Comparison of ENCODE assay signal across 9 cellular contexts in genomic region chr17:56835259-56835575, GRCh38. TPM values are rescaled to one million over a fixed set of nuclear protein-coding genes. Genes with fewer than 3 reads are reported as not detected.
A peak's percentile ranks its signal among the peaks of the same experiment; 100 is the strongest.
DNase-seq lines count a peak whose midpoint lies in the region; ATAC-seq, FAIRE-seq and TF ChIP-seq lines count a peak whose summit lies in the region.
"Had no signal": no experiment of that assay in that cellular context is flagged by ENCODE, and none has a peak within 500 bp of the region (broad histone marks: within the 10 kb centered on the region; RNA-seq: fewer than 3 reads in every experiment).

No MANE protein-coding gene starts in this region.

- H3K9me3 Mint-ChIP-seq in activated CD4-positive, alpha-beta T cell treated with anti-CD3 and anti-CD28 coated beads, Interleukin-2, amount 10 ng/mL, durations not matched to agents 7 days and 5 days = no peaks in the 10 kb centered on the region
- H3K9me3 Mint-ChIP-seq in activated CD8-positive, alpha-beta T cell treated with anti-CD3 and anti-CD28 coated beads for 36 hours = no peaks in the 10 kb centered on the region

- H3K9me3 ChIP-seq in kidney (ENCODE audit: control insufficient read depth in 1 of 2, low read length in 2 of 2) = no peaks in the 10 kb centered on the region
- H3K9me3 ChIP-seq in thymus (ENCODE audit: control insufficient read depth) = no peaks in the 10 kb centered on the region

- H3K27me3 Mint-ChIP-seq in activated CD4-positive, alpha-beta T cell treated with anti-CD3 and anti-CD28 coated beads, Interleukin-2, amount 10 ng/mL, durations not matched to agents 7 days and 5 days = no peaks in the 10 kb centered on the region
- no peaks in the 10 kb centered on the region for H3K27me3 Mint-ChIP-seq in activated CD8-positive, alpha-beta T cell treated with anti-CD3 and anti-CD28 coated beads for 36 hours

- peaks cover 67% of the 10 kb centered on the region for H3K4me1 Mint-ChIP-seq in activated CD4-positive, alpha-beta T cell treated with anti-CD3 and anti-CD28 coated beads, Interleukin-2, amount 10 ng/mL, durations not matched to agents 7 days and 5 days
- H3K4me1 Mint-ChIP-seq in activated CD8-positive, alpha-beta T cell treated with anti-CD3 and anti-CD28 coated beads for 36 hours (ENCODE audit: low read depth) = peaks cover 59% of the 10 kb centered on the region

- no peak overlapping the region for H3K27ac ChIP-seq in kidney (ENCODE audit: low read depth in 2 of 2, low read length in 2 of 2)
- H3K27ac ChIP-seq in thymus (ENCODE audit: low read depth) = no peak overlapping the region

- H3K27me3 ChIP-seq in thymus (ENCODE audit: control insufficient read depth, insufficient read depth) = no peaks in the 10 kb centered on the region

- 85% methylated on average over 6 of the region's 6 CpGs for WGBS in thymus

- CTCF ChIA-PET in activated CD4-positive, alpha-beta T cell treated with anti-CD3 and anti-CD28 coated beads, Interleukin-2, amount 10 ng/mL, durations not matched to agents 7 days and 5 days (lab: Charles Lee) = interaction anchor here (1.3 to 4.6 kb wide), 6 partner anchors 11 to 55 kb away, joined by 3 to 18 read pairs (median 7); no protein-coding TSS in a partner anchor
- CTCF ChIA-PET in activated CD8-positive, alpha-beta T cell treated with anti-CD3 and anti-CD28 coated beads for 36 hours (lab: Charles Lee) = interaction anchor here (1.0 to 2.9 kb wide), 7 partner anchors 8 to 88 kb away, joined by 3 to 21 read pairs (median 3); partner anchors contain the start of gene TRIM25

- H3K4me3 ChIP-seq in kidney (ENCODE audit: low read length in 2 of 2) (peak overlapping the region; percentile 5 to 71), thymus (ENCODE audit: low read length) (peak overlapping the region; percentile 89)

- H3K9ac ChIP-seq in kidney (ENCODE audit: low read length in 2 of 2) = peak overlapping the region in 1 of 2 donors; percentile 0

- peak overlapping the region; percentile 93 for H3K27ac Mint-ChIP-seq in activated CD4-positive, alpha-beta T cell treated with anti-CD3 and anti-CD28 coated beads, Interleukin-2, amount 10 ng/mL, durations not matched to agents 7 days and 5 days
- H3K27ac Mint-ChIP-seq in activated CD8-positive, alpha-beta T cell treated with anti-CD3 and anti-CD28 coated beads for 36 hours = peak overlapping the region; percentile 94

- no peak for FAIRE-seq in kidney (lab: Jason Lieb, UNC)
- FAIRE-seq: G401.6 had no signal

- H3K4me3 Mint-ChIP-seq in activated CD4-positive, alpha-beta T cell treated with anti-CD3 and anti-CD28 coated beads, Interleukin-2, amount 10 ng/mL, durations not matched to agents 7 days and 5 days = peak overlapping the region; percentile 90
- H3K4me3 Mint-ChIP-seq in activated CD8-positive, alpha-beta T cell treated with anti-CD3 and anti-CD28 coated beads for 36 hours = peak overlapping the region; percentile 94

- H3K36me3 Mint-ChIP-seq in activated CD4-positive, alpha-beta T cell treated with anti-CD3 and anti-CD28 coated beads, Interleukin-2, amount 10 ng/mL, durations not matched to agents 7 days and 5 days (ENCODE audit: low read depth) = peaks cover 44% of the 10 kb centered on the region
- H3K36me3 Mint-ChIP-seq in activated CD8-positive, alpha-beta T cell treated with anti-CD3 and anti-CD28 coated beads for 36 hours (ENCODE audit: low read depth) = peaks cover 49% of the 10 kb centered on the region

- no peak for DNase-seq in activated CD4-positive, alpha-beta T cell treated with anti-CD3 and anti-CD28 coated beads, Interleukin-2, amount 10 ng/mL, durations not matched to agents 7 days and 5 days
- DNase-seq in activated CD4-positive, alpha-beta T cell treated with anti-CD3 and anti-CD28 coated beads, Interleukin-2, amount 50 U/mL, for 1 hour = no peak
- DNase-seq in activated CD8-positive, alpha-beta T cell treated with anti-CD3 and anti-CD28 coated beads for 36 hours = no peak
- DNase-seq in kidney = no peak
- DNase-seq in central memory CD4-positive, alpha-beta T cell = no peak
- no peak for DNase-seq in hippocampal formation (lab: John Stamatoyannopoulos, UW)

- no peak for ATAC-seq in activated CD8-positive, alpha-beta T cell treated with anti-CD3 and anti-CD28 coated beads for 36 hours
- ATAC-seq in GM21390 (IDR thresholded peaks at IDR 0.05; ENCODE audit: unreplicated experiment) = no peak

- intact Hi-C loops in activated CD8-positive, alpha-beta T cell treated with anti-CD3 and anti-CD28 coated beads for 36 hours (cut with micrococcal nuclease) = no loop called here
- intact Hi-C loops in kidney (cut with DNase I) = no loop called here

- H3K4me1 ChIP-seq in kidney (ENCODE audit: control insufficient read depth in 1 of 2, insufficient read depth in 1 of 2, low read depth in 1 of 2, low read length in 2 of 2) (peaks cover 4 to 12% of the 10 kb centered on the region in 2 donors), thymus (ENCODE audit: control insufficient read depth, insufficient read depth, low read length) (peaks cover 22% of the 10 kb centered on the region)

- H3K36me3 ChIP-seq in kidney (ENCODE audit: control insufficient read depth in 1 of 2, insufficient read depth in 2 of 2, low read length in 2 of 2) (no peaks in the 10 kb centered on the region), thymus (ENCODE audit: control insufficient read depth, insufficient read depth) (peaks cover 8% of the 10 kb centered on the region)

- POLR2A ChIA-PET in activated CD4-positive, alpha-beta T cell treated with anti-CD3 and anti-CD28 coated beads, Interleukin-2, amount 10 ng/mL, durations not matched to agents 7 days and 5 days (lab: Charles Lee) = no interaction called here
- POLR2A ChIA-PET in activated CD8-positive, alpha-beta T cell treated with anti-CD3 and anti-CD28 coated beads for 36 hours (lab: Charles Lee) = interaction anchor here (0.7 to 2.0 kb wide), 12 partner anchors 10 to 241 kb away, joined by 3 to 6 read pairs (median 4); partner anchors contain the start of genes COIL, NOG and TRIM25

- no peak for TF ChIP-seq CTCF in activated CD8-positive, alpha-beta T cell treated with anti-CD3 and anti-CD28 coated beads for 36 hours (IDR thresholded peaks at IDR 0.05)
- no peak for TF ChIP-seq CTCF in kidney (IDR thresholded peaks at IDR 0.05; ENCODE audit: borderline replicate concordance, extremely low read depth, insufficient read depth)

RNA-seq across cellular contexts. Expression of gene DGKE, which starts 1.3 kb away (rescaled TPM):
- total RNA-seq in activated CD4-positive, alpha-beta T cell treated with anti-CD3 and anti-CD28 coated beads, Interleukin-2, amount 10 ng/mL, durations not matched to agents 7 days and 5 days = 10 to 100 TPM; 24.6 to 25.3 TPM
- total RNA-seq in activated CD8-positive, alpha-beta T cell treated with anti-CD3 and anti-CD28 coated beads for 36 hours = 10 to 100 TPM; 25.1 to 29.0 TPM
- 8.7 TPM for total RNA-seq in kidney
- polyA plus RNA-seq in kidney (ENCODE audit: insufficient read depth, low read depth, low replicate concordance) (1.9 TPM), thymus (15.8 TPM)

RNA-seq across cellular contexts. Expression of gene C17orf67, which starts 1.5 kb away (rescaled TPM):
- 1 to 10 TPM; 5.1 to 5.2 TPM for total RNA-seq in activated CD4-positive, alpha-beta T cell treated with anti-CD3 and anti-CD28 coated beads, Interleukin-2, amount 10 ng/mL, durations not matched to agents 7 days and 5 days
- 1 to 10 TPM; 2.3 TPM for total RNA-seq in activated CD8-positive, alpha-beta T cell treated with anti-CD3 and anti-CD28 coated beads for 36 hours
- total RNA-seq in kidney = 2.0 TPM
- polyA plus RNA-seq in kidney (ENCODE audit: insufficient read depth, low read depth, low replicate concordance) = 0.69 TPM
- polyA plus RNA-seq in thymus = 14.0 TPM
